ENCODE assay signal across 8 cellular contexts in the genomic region with DNA sequence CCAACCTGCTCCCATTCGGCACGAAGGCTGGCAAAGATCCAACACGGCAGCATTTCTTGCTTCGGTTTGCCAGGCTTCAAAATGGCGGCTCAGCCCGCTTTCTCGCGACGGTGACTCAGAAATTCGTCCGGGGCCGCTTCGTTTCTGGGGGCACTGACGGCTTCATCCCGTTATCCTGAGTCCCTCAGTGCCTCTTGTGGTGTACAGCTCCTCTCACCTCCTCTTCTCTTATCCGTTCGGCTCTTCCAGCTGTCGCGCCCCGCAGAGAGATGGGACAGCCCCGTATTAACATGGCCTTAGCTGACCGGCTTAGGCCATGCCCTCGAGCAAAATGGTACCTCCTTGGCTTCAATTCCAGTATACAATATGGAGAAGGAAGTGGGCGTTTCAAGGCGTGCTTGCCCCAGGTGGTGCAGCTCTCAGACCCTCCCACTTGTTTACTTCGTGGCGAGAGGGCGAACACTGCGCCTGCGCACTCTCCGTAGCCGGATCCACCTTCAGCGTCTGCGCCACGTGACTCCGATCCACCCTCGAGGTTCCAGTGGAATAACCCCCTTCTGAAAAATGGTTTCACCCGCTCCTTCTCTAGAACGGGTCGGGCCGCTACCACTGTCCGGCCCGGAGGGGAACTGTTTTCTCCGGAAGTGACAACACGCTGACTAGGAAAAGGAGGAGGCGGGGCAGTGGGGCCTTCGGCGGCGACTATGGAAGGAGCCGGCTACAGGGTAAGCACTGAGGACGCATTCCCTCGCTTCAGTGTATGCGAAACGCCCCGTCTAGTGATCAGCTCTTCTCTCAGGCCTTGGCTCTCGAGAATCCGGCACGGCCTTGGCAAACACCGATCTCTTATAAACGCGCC. TPM values are rescaled to one million over a fixed set of nuclear protein-coding genes. Genes with fewer than 3 reads are reported as not detected.
DNase-seq lines count a peak whose midpoint lies in the region; ATAC-seq, FAIRE-seq and TF ChIP-seq lines count a peak whose summit lies in the region.

A gene (minus strand): TSS at position 336 of the 859 bp plus-strand sequence. CDS start 4,060 bp downstream, outside the sequence.
A gene (plus strand): TSS at position 683 of the 859 bp plus-strand sequence. CDS start 22 bp downstream, at position 705.

- WGBS in small intestine, 3 donors: 0% methylated on average over 61 of the region's 61 CpGs

- H3K9me3 Mint-ChIP-seq in WTC11: no peaks in the 10 kb centered on the region

- H3K27ac Mint-ChIP-seq in WTC11: peak within 1 kb of the TSS; percentile 100

- POLR2A ChIA-PET in WTC11 (lab: Charles Lee): interaction anchor here (0.6 to 2.2 kb wide), 10 partner anchors 8 to 1087 kb away, joined by 3 to 9 read pairs (median 4); a partner anchor contains a TSS

- peak; percentile 51 for TF ChIP-seq POLR2A in GM18951 (IDR thresholded peaks at IDR 0.05; ENCODE audit: extremely low read depth, insufficient read depth, insufficient read length)

- in situ Hi-C loops in GM18951 (cut with MboI; ENCODE audit: low sequenced_read_pairs, unreplicated experiment): no loop called here

- DNase-seq in AG08396 (ENCODE audit: low spot score): peak; percentile 99
- DNase-seq in NCI-H226: peak; percentile 99
- peak; percentile 99 for DNase-seq in WTC11 (ENCODE audit: low spot score)
- peak; percentile 100 for DNase-seq in cardiac fibroblast (ENCODE audit: low read depth in 2 of 2)
- peak; percentile 83 for DNase-seq in iPS-NIHi11 (ENCODE audit: low spot score)
- peak; percentile 100 for DNase-seq in small intestine

- H3K36me3 ChIP-seq in small intestine (ENCODE audit: control insufficient read depth in 2 of 2, insufficient read depth in 2 of 2, low read length in 2 of 2): peaks cover 2 to 11% of the 10 kb centered on the region in 2 donors

- H3K4me3 ChIP-seq in cardiac fibroblast (replicated peaks in 1 of 2; ENCODE audit: low read depth in 2 of 2, low read length in 2 of 2) (peak within 1 kb of the TSS; percentile 100), small intestine (ENCODE audit: low read depth in 1 of 2, low read length in 2 of 2) (peak within 1 kb of the TSS; percentile 78 to 80)

- peak within 1 kb of the TSS; percentile 96 to 98 for H3K27ac ChIP-seq in small intestine (ENCODE audit: low read depth in 1 of 2, low read length in 1 of 2)

- no peaks in the 10 kb centered on the region for H3K27me3 Mint-ChIP-seq in WTC11 (ENCODE audit: low read depth)

- H3K27me3 ChIP-seq in small intestine (ENCODE audit: control insufficient read depth in 2 of 2, insufficient read depth in 2 of 2, low read length in 2 of 2): no peaks in the 10 kb centered on the region

- no peaks in the 10 kb centered on the region for H3K9me3 ChIP-seq in small intestine (ENCODE audit: control insufficient read depth, low read depth)

- no peak within 1 kb of the TSS for H3K4me3 Mint-ChIP-seq in WTC11

- peaks cover 0 to 4% of the 10 kb centered on the region in 2 donors for H3K4me1 ChIP-seq in small intestine (ENCODE audit: control insufficient read depth in 2 of 2, insufficient read depth in 1 of 2, low read depth in 1 of 2, low read length in 1 of 2)

- ATAC-seq in HG03175 (IDR thresholded peaks at IDR 0.05; ENCODE audit: unreplicated experiment) (peak; percentile 62), WTC11 (peak; percentile 64)

- H3K4me1 Mint-ChIP-seq in WTC11: peaks cover 23% of the 10 kb centered on the region

- no peak for TF ChIP-seq CTCF in WTC11 (IDR thresholded peaks at IDR 0.05)
- TF ChIP-seq CTCF in cardiac fibroblast (IDR thresholded peaks at IDR 0.05; ENCODE audit: low read depth, low read length): no peak

- peaks cover 31% of the 10 kb centered on the region for H3K36me3 Mint-ChIP-seq in WTC11

- FAIRE-seq in small intestine (lab: Jason Lieb, UNC): peak; percentile 49

- CTCF ChIA-PET in WTC11 (lab: Charles Lee): interaction anchor here (1.0 to 1.9 kb wide), 4 partner anchors 8 to 14 kb away, joined by 3 to 12 read pairs (median 3); no protein-coding TSS in a partner anchor

TF ChIP-seq in WTC11, 78 proteins besides CTCF, POLR2A, EP300 and RAD21 (continues in another document):
- TF ChIP-seq, protein P1, sequence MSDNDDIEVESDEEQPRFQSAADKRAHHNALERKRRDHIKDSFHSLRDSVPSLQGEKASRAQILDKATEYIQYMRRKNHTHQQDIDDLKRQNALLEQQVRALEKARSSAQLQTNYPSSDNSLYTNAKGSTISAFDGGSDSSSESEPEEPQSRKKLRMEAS (CRISPR knock-in tag; IDR thresholded peaks at IDR 0.05): peak; percentile 90
- TF ChIP-seq, protein P2, sequence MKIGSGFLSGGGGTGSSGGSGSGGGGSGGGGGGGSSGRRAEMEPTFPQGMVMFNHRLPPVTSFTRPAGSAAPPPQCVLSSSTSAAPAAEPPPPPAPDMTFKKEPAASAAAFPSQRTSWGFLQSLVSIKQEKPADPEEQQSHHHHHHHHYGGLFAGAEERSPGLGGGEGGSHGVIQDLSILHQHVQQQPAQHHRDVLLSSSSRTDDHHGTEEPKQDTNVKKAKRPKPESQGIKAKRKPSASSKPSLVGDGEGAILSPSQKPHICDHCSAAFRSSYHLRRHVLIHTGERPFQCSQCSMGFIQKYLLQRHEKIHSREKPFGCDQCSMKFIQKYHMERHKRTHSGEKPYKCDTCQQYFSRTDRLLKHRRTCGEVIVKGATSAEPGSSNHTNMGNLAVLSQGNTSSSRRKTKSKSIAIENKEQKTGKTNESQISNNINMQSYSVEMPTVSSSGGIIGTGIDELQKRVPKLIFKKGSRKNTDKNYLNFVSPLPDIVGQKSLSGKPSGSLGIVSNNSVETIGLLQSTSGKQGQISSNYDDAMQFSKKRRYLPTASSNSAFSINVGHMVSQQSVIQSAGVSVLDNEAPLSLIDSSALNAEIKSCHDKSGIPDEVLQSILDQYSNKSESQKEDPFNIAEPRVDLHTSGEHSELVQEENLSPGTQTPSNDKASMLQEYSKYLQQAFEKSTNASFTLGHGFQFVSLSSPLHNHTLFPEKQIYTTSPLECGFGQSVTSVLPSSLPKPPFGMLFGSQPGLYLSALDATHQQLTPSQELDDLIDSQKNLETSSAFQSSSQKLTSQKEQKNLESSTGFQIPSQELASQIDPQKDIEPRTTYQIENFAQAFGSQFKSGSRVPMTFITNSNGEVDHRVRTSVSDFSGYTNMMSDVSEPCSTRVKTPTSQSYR (CRISPR knock-in tag; IDR thresholded peaks at IDR 0.05): no peak
- TF ChIP-seq CREB1 (CRISPR knock-in tag; IDR thresholded peaks at IDR 0.05) (no peak), FOXK1 (CRISPR knock-in tag; IDR thresholded peaks at IDR 0.05) (peak; percentile 100), KAT7 (CRISPR knock-in tag; IDR thresholded peaks at IDR 0.05; ENCODE audit: borderline replicate concordance) (no peak), ELF4 (CRISPR knock-in tag; IDR thresholded peaks at IDR 0.05; ENCODE audit: low read depth) (no peak), ZNF232 (CRISPR knock-in tag; IDR thresholded peaks at IDR 0.05) (no peak)
- TF ChIP-seq, protein P3, sequence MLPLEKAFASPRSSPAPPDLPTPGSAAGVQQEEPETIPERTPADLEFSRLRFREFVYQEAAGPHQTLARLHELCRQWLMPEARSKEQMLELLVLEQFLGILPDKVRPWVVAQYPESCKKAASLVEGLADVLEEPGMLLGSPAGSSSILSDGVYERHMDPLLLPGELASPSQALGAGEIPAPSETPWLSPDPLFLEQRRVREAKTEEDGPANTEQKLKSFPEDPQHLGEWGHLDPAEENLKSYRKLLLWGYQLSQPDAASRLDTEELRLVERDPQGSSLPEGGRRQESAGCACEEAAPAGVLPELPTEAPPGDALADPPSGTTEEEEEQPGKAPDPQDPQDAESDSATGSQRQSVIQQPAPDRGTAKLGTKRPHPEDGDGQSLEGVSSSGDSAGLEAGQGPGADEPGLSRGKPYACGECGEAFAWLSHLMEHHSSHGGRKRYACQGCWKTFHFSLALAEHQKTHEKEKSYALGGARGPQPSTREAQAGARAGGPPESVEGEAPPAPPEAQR (CRISPR knock-in tag; IDR thresholded peaks at IDR 0.05): no peak
- TF ChIP-seq, protein P4, sequence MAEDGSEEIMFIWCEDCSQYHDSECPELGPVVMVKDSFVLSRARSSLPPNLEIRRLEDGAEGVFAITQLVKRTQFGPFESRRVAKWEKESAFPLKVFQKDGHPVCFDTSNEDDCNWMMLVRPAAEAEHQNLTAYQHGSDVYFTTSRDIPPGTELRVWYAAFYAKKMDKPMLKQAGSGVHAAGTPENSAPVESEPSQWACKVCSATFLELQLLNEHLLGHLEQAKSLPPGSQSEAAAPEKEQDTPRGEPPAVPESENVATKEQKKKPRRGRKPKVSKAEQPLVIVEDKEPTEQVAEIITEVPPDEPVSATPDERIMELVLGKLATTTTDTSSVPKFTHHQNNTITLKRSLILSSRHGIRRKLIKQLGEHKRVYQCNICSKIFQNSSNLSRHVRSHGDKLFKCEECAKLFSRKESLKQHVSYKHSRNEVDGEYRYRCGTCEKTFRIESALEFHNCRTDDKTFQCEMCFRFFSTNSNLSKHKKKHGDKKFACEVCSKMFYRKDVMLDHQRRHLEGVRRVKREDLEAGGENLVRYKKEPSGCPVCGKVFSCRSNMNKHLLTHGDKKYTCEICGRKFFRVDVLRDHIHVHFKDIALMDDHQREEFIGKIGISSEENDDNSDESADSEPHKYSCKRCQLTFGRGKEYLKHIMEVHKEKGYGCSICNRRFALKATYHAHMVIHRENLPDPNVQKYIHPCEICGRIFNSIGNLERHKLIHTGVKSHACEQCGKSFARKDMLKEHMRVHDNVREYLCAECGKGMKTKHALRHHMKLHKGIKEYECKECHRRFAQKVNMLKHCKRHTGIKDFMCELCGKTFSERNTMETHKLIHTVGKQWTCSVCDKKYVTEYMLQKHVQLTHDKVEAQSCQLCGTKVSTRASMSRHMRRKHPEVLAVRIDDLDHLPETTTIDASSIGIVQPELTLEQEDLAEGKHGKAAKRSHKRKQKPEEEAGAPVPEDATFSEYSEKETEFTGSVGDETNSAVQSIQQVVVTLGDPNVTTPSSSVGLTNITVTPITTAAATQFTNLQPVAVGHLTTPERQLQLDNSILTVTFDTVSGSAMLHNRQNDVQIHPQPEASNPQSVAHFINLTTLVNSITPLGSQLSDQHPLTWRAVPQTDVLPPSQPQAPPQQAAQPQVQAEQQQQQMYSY (CRISPR knock-in tag; IDR thresholded peaks at IDR 0.05): no peak
- TF ChIP-seq, protein P5, sequence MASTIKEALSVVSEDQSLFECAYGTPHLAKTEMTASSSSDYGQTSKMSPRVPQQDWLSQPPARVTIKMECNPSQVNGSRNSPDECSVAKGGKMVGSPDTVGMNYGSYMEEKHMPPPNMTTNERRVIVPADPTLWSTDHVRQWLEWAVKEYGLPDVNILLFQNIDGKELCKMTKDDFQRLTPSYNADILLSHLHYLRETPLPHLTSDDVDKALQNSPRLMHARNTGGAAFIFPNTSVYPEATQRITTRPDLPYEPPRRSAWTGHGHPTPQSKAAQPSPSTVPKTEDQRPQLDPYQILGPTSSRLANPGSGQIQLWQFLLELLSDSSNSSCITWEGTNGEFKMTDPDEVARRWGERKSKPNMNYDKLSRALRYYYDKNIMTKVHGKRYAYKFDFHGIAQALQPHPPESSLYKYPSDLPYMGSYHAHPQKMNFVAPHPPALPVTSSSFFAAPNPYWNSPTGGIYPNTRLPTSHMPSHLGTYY (CRISPR knock-in tag; IDR thresholded peaks at IDR 0.05): 0 out of 2 replicates have a peak, but pooled peaks have one; percentile 4

RNA-seq across cellular contexts. Expression of the first gene that starts in this region (rescaled TPM):
- total RNA-seq in WTC11 (2021): 41.9 to 47.8 TPM (median 46.5 TPM) in 3 replicates
- 10 to 100 TPM; 30.6 to 54.9 (median 35.1) TPM for polyA plus RNA-seq in small intestine

RNA-seq across cellular contexts. Expression of the second gene that starts in this region (rescaled TPM):
- 44.4 to 52.8 TPM (median 46.7 TPM) in 3 replicates for total RNA-seq in WTC11 (2021)
- polyA plus RNA-seq in small intestine: 10 to 100 TPM; 23.6 to 52.6 (median 36.2) TPM

Comparison
In these comparisons a context has a peak if more than half of its experiments do, and no peak if none do; other contexts are left out.
1. Peak in every context shown above with its lines: DNase-seq, ATAC-seq, H3K4me3 ChIP-seq and H3K27ac ChIP-seq.